Comparison of ENCODE assay signal across 1 cellular context in the genomic region with DNA sequence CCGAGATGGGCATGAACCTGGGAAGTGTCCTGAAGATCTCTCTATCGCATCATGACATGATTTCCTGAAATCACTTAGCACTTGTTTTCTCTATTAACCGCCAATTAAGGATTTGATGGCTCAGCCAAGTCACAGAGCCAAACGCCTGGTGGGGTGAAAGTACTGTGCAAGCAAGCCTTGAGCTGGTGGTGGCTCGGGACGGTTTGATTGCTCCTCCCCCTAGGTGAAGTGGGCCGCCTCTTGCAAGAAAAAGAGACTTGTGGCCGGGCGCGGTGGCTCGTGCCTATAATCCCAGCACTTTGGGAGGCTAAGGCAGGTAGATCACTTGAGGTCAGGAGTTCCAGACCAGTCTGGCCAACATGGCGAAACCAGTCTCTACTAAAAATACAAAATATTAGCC.
TF ChIP-seq lines count a peak whose summit lies in the region.

No MANE protein-coding gene starts in this region.

TF ChIP-seq in H1, 55 proteins besides CTCF, POLR2A, EP300 and RAD21:
- no peak for TF ChIP-seq TAF1 (IDR thresholded peaks at IDR 0.05; ENCODE audit: low read depth, low read length)
- TF ChIP-seq, protein P1, sequence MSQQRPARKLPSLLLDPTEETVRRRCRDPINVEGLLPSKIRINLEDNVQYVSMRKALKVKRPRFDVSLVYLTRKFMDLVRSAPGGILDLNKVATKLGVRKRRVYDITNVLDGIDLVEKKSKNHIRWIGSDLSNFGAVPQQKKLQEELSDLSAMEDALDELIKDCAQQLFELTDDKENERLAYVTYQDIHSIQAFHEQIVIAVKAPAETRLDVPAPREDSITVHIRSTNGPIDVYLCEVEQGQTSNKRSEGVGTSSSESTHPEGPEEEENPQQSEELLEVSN (IDR thresholded peaks at IDR 0.05), result no peak
- TF ChIP-seq, protein P2, sequence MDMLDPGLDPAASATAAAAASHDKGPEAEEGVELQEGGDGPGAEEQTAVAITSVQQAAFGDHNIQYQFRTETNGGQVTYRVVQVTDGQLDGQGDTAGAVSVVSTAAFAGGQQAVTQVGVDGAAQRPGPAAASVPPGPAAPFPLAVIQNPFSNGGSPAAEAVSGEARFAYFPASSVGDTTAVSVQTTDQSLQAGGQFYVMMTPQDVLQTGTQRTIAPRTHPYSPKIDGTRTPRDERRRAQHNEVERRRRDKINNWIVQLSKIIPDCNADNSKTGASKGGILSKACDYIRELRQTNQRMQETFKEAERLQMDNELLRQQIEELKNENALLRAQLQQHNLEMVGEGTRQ (IDR thresholded peaks at IDR 0.05; ENCODE audit: low read length), result no peak
- no peak for TF ChIP-seq RNF2 (IDR thresholded peaks at IDR 0.05; ENCODE audit: borderline replicate concordance, low read depth, low read length, missing control alignments, poor library complexity, severe bottlenecking)
- no peak for TF ChIP-seq SUZ12 (IDR thresholded peaks at IDR 0.05; ENCODE audit: low read length)
- no peak for TF ChIP-seq GABPA (IDR thresholded peaks at IDR 0.05; ENCODE audit: borderline replicate concordance, insufficient read depth, low read length)
- TF ChIP-seq GTF2F1 (IDR thresholded peaks at IDR 0.05; ENCODE audit: borderline replicate concordance, low read depth, low read length), result no peak
- no peak for TF ChIP-seq SP4 (IDR thresholded peaks at IDR 0.05; ENCODE audit: low read length)
- TF ChIP-seq NANOG (IDR thresholded peaks at IDR 0.05; ENCODE audit: insufficient read depth, low read depth, low read length, poor library complexity, severe bottlenecking), result no peak
- TF ChIP-seq CBX5 (IDR thresholded peaks at IDR 0.05; ENCODE audit: low read depth, low read length), result no peak
- TF ChIP-seq CHD1 (IDR thresholded peaks at IDR 0.05; ENCODE audit: low read depth, low read length), result no peak
- TF ChIP-seq SIN3A (conservative IDR thresholded peaks at IDR 0.05 in 1 of 2, IDR thresholded peaks at IDR 0.05 in 1 of 2; ENCODE audit: low read depth in 1 of 2, low read length in 2 of 2), result no peak
- TF ChIP-seq BCL11A (IDR thresholded peaks at IDR 0.05; ENCODE audit: low read depth in 2 of 2, low read length in 2 of 2), result no peak
- no peak for TF ChIP-seq CHD2 (IDR thresholded peaks at IDR 0.05; ENCODE audit: low read length)
